ENCODE assay signal across 16 cellular contexts in genomic region chr22:23704062-23704461, GRCh38. TPM values are rescaled to one million over a fixed set of nuclear protein-coding genes. Genes with fewer than 3 reads are reported as not detected.
A peak's percentile ranks its signal among the peaks of the same experiment; 100 is the strongest.
DNase-seq lines count a peak whose midpoint lies in the region; TF ChIP-seq lines count a peak whose summit lies in the region.
"Had no signal": no experiment of that assay in that cellular context is flagged by ENCODE, and none has a peak within 500 bp of the region (broad histone marks: within the 10 kb centered on the region; RNA-seq: fewer than 3 reads in every experiment).

No MANE protein-coding gene starts in this region.

- H3K9me3 Mint-ChIP-seq in T-helper 1 cell treated with Interleukin-12 subunit alpha and Interleukin-12 subunit beta and Interleukin-4 antibody, amounts not matched to agents 30 μg/mL and 1 μg/mL, for 36 hours = no peaks in the 10 kb centered on the region
- H3K9me3 Mint-ChIP-seq in activated naive CD8-positive, alpha-beta T cell (ENCODE audit: low read depth) = peaks cover 8% of the 10 kb centered on the region
- peaks cover 7% of the 10 kb centered on the region for H3K9me3 Mint-ChIP-seq in activated naive CD8-positive, alpha-beta T cell treated with anti-CD3 and anti-CD28 coated beads for 36 hours
- H3K9me3 Mint-ChIP-seq in activated T-helper 2 cell treated with anti-CD3 and anti-CD28 coated beads, Interferon-gamma antibody, Interleukin-2, Interleukin-4, amounts not matched to agents 10 μg/mL and 5 μg/mL and 100 μg/mL, durations not matched to agents 14 hours and 24 hours and 36 hours = peaks cover 6% of the 10 kb centered on the region
- H3K9me3 Mint-ChIP-seq in MCF 10A (ENCODE audit: unreplicated experiment) = no peaks in the 10 kb centered on the region

- H3K4me1 ChIP-seq in hepatocyte (ENCODE audit: insufficient read depth) = peaks cover 7% of the 10 kb centered on the region

- peak overlapping the region; percentile 23 for H3K27ac Mint-ChIP-seq in T-helper 1 cell treated with Interleukin-12 subunit alpha and Interleukin-12 subunit beta and Interleukin-4 antibody, amounts not matched to agents 30 μg/mL and 1 μg/mL, for 36 hours
- H3K27ac Mint-ChIP-seq in activated naive CD8-positive, alpha-beta T cell = peak overlapping the region; percentile 92
- no peak overlapping the region for H3K27ac Mint-ChIP-seq in activated naive CD8-positive, alpha-beta T cell treated with anti-CD3 and anti-CD28 coated beads for 36 hours
- peak overlapping the region; percentile 94 for H3K27ac Mint-ChIP-seq in activated T-helper 2 cell treated with anti-CD3 and anti-CD28 coated beads, Interferon-gamma antibody, Interleukin-2, Interleukin-4, amounts not matched to agents 10 μg/mL and 5 μg/mL and 100 μg/mL, durations not matched to agents 14 hours and 24 hours and 36 hours
- no peak overlapping the region for H3K27ac Mint-ChIP-seq in MCF 10A (ENCODE audit: low read depth, unreplicated experiment)

- no peak overlapping the region for H3K27ac ChIP-seq in hepatocyte
- H3K27ac ChIP-seq: 22Rv1 had no signal

- H2AFZ ChIP-seq in hepatocyte = no peak overlapping the region

- POLR2A ChIA-PET in MCF 10A (lab: Yijun Ruan, JAX) = no interaction called here

- CTCF ChIA-PET in MCF 10A (lab: Yijun Ruan, JAX) = interaction anchor here (0.7 kb wide), 1 partner anchor 145 kb away, joined by 3 read pairs; no protein-coding TSS in a partner anchor

- 87% methylated on average over 5 of the region's 5 CpGs for WGBS in hepatocyte (ENCODE audit: low lambda C conversion rate, missing lambda C conversion rate)

- H3K79me2 ChIP-seq in hepatocyte = peaks cover 28% of the 10 kb centered on the region

- no peak overlapping the region for H3K4me2 ChIP-seq in hepatocyte

- peak overlapping the region; percentile 1 for H3K4me3 Mint-ChIP-seq in T-helper 1 cell treated with Interleukin-12 subunit alpha and Interleukin-12 subunit beta and Interleukin-4 antibody, amounts not matched to agents 30 μg/mL and 1 μg/mL, for 36 hours
- peak overlapping the region; percentile 35 for H3K4me3 Mint-ChIP-seq in activated naive CD8-positive, alpha-beta T cell
- no peak overlapping the region for H3K4me3 Mint-ChIP-seq in activated naive CD8-positive, alpha-beta T cell treated with anti-CD3 and anti-CD28 coated beads for 36 hours
- H3K4me3 Mint-ChIP-seq in activated T-helper 2 cell treated with anti-CD3 and anti-CD28 coated beads, Interferon-gamma antibody, Interleukin-2, Interleukin-4, amounts not matched to agents 10 μg/mL and 5 μg/mL and 100 μg/mL, durations not matched to agents 14 hours and 24 hours and 36 hours (ENCODE audit: low read depth) = peak overlapping the region; percentile 0
- no peak overlapping the region for H3K4me3 Mint-ChIP-seq in MCF 10A (ENCODE audit: unreplicated experiment)

- H3K4me3 ChIP-seq in hepatocyte = no peak overlapping the region

- H3K27me3 ChIP-seq in hepatocyte = no peaks in the 10 kb centered on the region

- no peaks in the 10 kb centered on the region for H3K9me3 ChIP-seq in hepatocyte (ENCODE audit: low read depth)

- no TSS peak for BruUV-seq in MCF 10A (replicated peaks; lab: Mats Ljungman, UMichigan)

- H3K36me3 ChIP-seq in hepatocyte (replicated peaks; ENCODE audit: insufficient read depth, low read depth) = no peaks in the 10 kb centered on the region

- intact Hi-C loops in activated T-helper 2 cell treated with anti-CD3 and anti-CD28 coated beads, Interferon-gamma antibody, Interleukin-2, Interleukin-4, amounts not matched to agents 10 μg/mL and 5 μg/mL and 100 μg/mL, durations not matched to agents 14 hours and 24 hours and 36 hours (cut with micrococcal nuclease) = no loop called here
- intact Hi-C loops in MCF 10A (cut with micrococcal nuclease) = no loop called here

- DNase-seq in T-helper 1 cell (no peak), MCF 10A (ENCODE audit: unreplicated experiment) (no peak), hepatocyte (ENCODE audit: low spot score) (no peak)
- no peak for DNase-seq in activated naive CD8-positive, alpha-beta T cell treated with anti-CD3 and anti-CD28 coated beads for 36 hours
- DNase-seq in activated T-helper 2 cell treated with anti-CD3 and anti-CD28 coated beads, Interferon-gamma antibody, Interleukin-2, Interleukin-4, amounts not matched to agents 10 μg/mL and 5 μg/mL and 100 μg/mL, durations not matched to agents 14 hours and 24 hours and 36 hours (ENCODE audit: low spot score) = no peak
- DNase-seq in stimulated activated CD4-positive, alpha-beta T cell treated with anti-CD3 and anti-CD28 coated beads, Interleukin-4, amount 100 ng/mL, for 24 hours = no peak
- DNase-seq: COR-L47, DMS153, KBM-7, NCI-H1092, NCI-H345 had no signal

- peaks cover 83% of the 10 kb centered on the region for H3K36me3 Mint-ChIP-seq in T-helper 1 cell treated with Interleukin-12 subunit alpha and Interleukin-12 subunit beta and Interleukin-4 antibody, amounts not matched to agents 30 μg/mL and 1 μg/mL, for 36 hours (ENCODE audit: low read depth)
- H3K36me3 Mint-ChIP-seq in activated naive CD8-positive, alpha-beta T cell = peaks cover 67% of the 10 kb centered on the region
- peaks cover 93% of the 10 kb centered on the region for H3K36me3 Mint-ChIP-seq in activated naive CD8-positive, alpha-beta T cell treated with anti-CD3 and anti-CD28 coated beads for 36 hours
- H3K36me3 Mint-ChIP-seq in activated T-helper 2 cell treated with anti-CD3 and anti-CD28 coated beads, Interferon-gamma antibody, Interleukin-2, Interleukin-4, amounts not matched to agents 10 μg/mL and 5 μg/mL and 100 μg/mL, durations not matched to agents 14 hours and 24 hours and 36 hours (ENCODE audit: low read depth) = peaks cover 100% of the 10 kb centered on the region
- H3K36me3 Mint-ChIP-seq in MCF 10A (ENCODE audit: insufficient read depth, unreplicated experiment) = peaks cover 66% of the 10 kb centered on the region

- no peaks in the 10 kb centered on the region for H3K9me2 ChIP-seq in hepatocyte (replicated peaks; ENCODE audit: insufficient read depth)

- peaks cover 60% of the 10 kb centered on the region for H3K4me1 Mint-ChIP-seq in T-helper 1 cell treated with Interleukin-12 subunit alpha and Interleukin-12 subunit beta and Interleukin-4 antibody, amounts not matched to agents 30 μg/mL and 1 μg/mL, for 36 hours (ENCODE audit: low read depth)
- peaks cover 67% of the 10 kb centered on the region for H3K4me1 Mint-ChIP-seq in activated naive CD8-positive, alpha-beta T cell (ENCODE audit: low read depth)
- H3K4me1 Mint-ChIP-seq in activated naive CD8-positive, alpha-beta T cell treated with anti-CD3 and anti-CD28 coated beads for 36 hours = peaks cover 62% of the 10 kb centered on the region
- peaks cover 70% of the 10 kb centered on the region for H3K4me1 Mint-ChIP-seq in activated T-helper 2 cell treated with anti-CD3 and anti-CD28 coated beads, Interferon-gamma antibody, Interleukin-2, Interleukin-4, amounts not matched to agents 10 μg/mL and 5 μg/mL and 100 μg/mL, durations not matched to agents 14 hours and 24 hours and 36 hours (ENCODE audit: low read depth)
- peaks cover 7% of the 10 kb centered on the region for H3K4me1 Mint-ChIP-seq in MCF 10A (ENCODE audit: insufficient read depth, unreplicated experiment)

- no peaks in the 10 kb centered on the region for H3K27me3 Mint-ChIP-seq in T-helper 1 cell treated with Interleukin-12 subunit alpha and Interleukin-12 subunit beta and Interleukin-4 antibody, amounts not matched to agents 30 μg/mL and 1 μg/mL, for 36 hours (ENCODE audit: low read depth)
- H3K27me3 Mint-ChIP-seq in activated naive CD8-positive, alpha-beta T cell = no peaks in the 10 kb centered on the region
- no peaks in the 10 kb centered on the region for H3K27me3 Mint-ChIP-seq in activated naive CD8-positive, alpha-beta T cell treated with anti-CD3 and anti-CD28 coated beads for 36 hours
- H3K27me3 Mint-ChIP-seq in activated T-helper 2 cell treated with anti-CD3 and anti-CD28 coated beads, Interferon-gamma antibody, Interleukin-2, Interleukin-4, amounts not matched to agents 10 μg/mL and 5 μg/mL and 100 μg/mL, durations not matched to agents 14 hours and 24 hours and 36 hours (ENCODE audit: low read depth) = no peaks in the 10 kb centered on the region
- H3K27me3 Mint-ChIP-seq in MCF 10A (ENCODE audit: insufficient read depth, unreplicated experiment) = no peaks in the 10 kb centered on the region

- TF ChIP-seq CTCF in MCF 10A (IDR thresholded peaks at IDR 0.05; ENCODE audit: unreplicated experiment) (no peak), hepatocyte (IDR thresholded peaks at IDR 0.05; ENCODE audit: poor library complexity) (no peak)

- no peaks in the 10 kb centered on the region for H4K20me1 ChIP-seq in hepatocyte (ENCODE audit: insufficient read depth, poor library complexity, severe bottlenecking)

RNA-seq across cellular contexts. Expression of gene RGL4, which starts 13.2 kb away (rescaled TPM):
- 10 to 100 TPM; 17.1 to 17.4 TPM for total RNA-seq in activated naive CD8-positive, alpha-beta T cell treated with anti-CD3 and anti-CD28 coated beads for 36 hours
- total RNA-seq in activated T-helper 2 cell treated with anti-CD3 and anti-CD28 coated beads, Interferon-gamma antibody, Interleukin-2, Interleukin-4, amounts not matched to agents 10 μg/mL and 5 μg/mL and 100 μg/mL, durations not matched to agents 14 hours and 24 hours and 36 hours = 4.9 and 5.7 TPM in 2 replicates
- total RNA-seq in MCF 10A (2022) (not detected in 2 replicates), hepatocyte (not detected in 2 replicates)
- 0.61 and 0.68 TPM in 2 replicates for polyA plus RNA-seq in hepatocyte
- total RNA-seq: M059J had no signal
- polyA plus RNA-seq: BJ had no signal

RNA-seq across cellular contexts. Expression of gene ZNF70, which starts 46.9 kb away (rescaled TPM):
- 1 to 10 TPM; 1.9 to 2.4 TPM for total RNA-seq in activated naive CD8-positive, alpha-beta T cell treated with anti-CD3 and anti-CD28 coated beads for 36 hours
- total RNA-seq in activated T-helper 2 cell treated with anti-CD3 and anti-CD28 coated beads, Interferon-gamma antibody, Interleukin-2, Interleukin-4, amounts not matched to agents 10 μg/mL and 5 μg/mL and 100 μg/mL, durations not matched to agents 14 hours and 24 hours and 36 hours = 2.7 and 2.9 TPM in 2 replicates
- 3.3 and 4.5 TPM in 2 replicates for total RNA-seq in MCF 10A (2022)
- total RNA-seq in hepatocyte = 4.6 and 5.2 TPM in 2 replicates
- 1.3 and 2.3 TPM in 2 replicates for polyA plus RNA-seq in hepatocyte

RNA-seq across cellular contexts. Expression of gene VPREB3, which starts 50.2 kb away (rescaled TPM):
- total RNA-seq in activated naive CD8-positive, alpha-beta T cell treated with anti-CD3 and anti-CD28 coated beads for 36 hours = under 1 TPM in 1 of 2 experiments, not detected in 1; 0.48 TPM
- total RNA-seq in activated T-helper 2 cell treated with anti-CD3 and anti-CD28 coated beads, Interferon-gamma antibody, Interleukin-2, Interleukin-4, amounts not matched to agents 10 μg/mL and 5 μg/mL and 100 μg/mL, durations not matched to agents 14 hours and 24 hours and 36 hours = 0.55 TPM in 1 of 2 replicates, not detected in the other
- total RNA-seq in MCF 10A (2022) (not detected in 2 replicates), hepatocyte (not detected in 2 replicates)
- polyA plus RNA-seq in hepatocyte = not detected in 2 replicates
- total RNA-seq: M059J had no signal

RNA-seq across cellular contexts. Expression of gene C22orf15, which starts 58.7 kb away (rescaled TPM):
- total RNA-seq in activated naive CD8-positive, alpha-beta T cell treated with anti-CD3 and anti-CD28 coated beads for 36 hours = under 1 TPM; 0.33 to 0.74 TPM
- total RNA-seq in activated T-helper 2 cell treated with anti-CD3 and anti-CD28 coated beads, Interferon-gamma antibody, Interleukin-2, Interleukin-4, amounts not matched to agents 10 μg/mL and 5 μg/mL and 100 μg/mL, durations not matched to agents 14 hours and 24 hours and 36 hours = 0.23 and 0.52 TPM in 2 replicates
- not detected in 2 replicates for total RNA-seq in MCF 10A (2022)
- not detected in 2 replicates for total RNA-seq in hepatocyte
- polyA plus RNA-seq in hepatocyte = 0.35 and 0.37 TPM in 2 replicates
- total RNA-seq: M059J had no signal

Comparison
In these comparisons a context has a peak if more than half of its experiments do, and no peak if none do; other contexts are left out.
1. H3K27ac Mint-ChIP-seq: peak in T-helper 1 cell treated with Interleukin-12 subunit alpha and Interleukin-12 subunit beta and Interleukin-4 antibody, amounts not matched to agents 30 μg/mL and 1 μg/mL, for 36 hours (single experiment), activated naive CD8-positive, alpha-beta T cell (single experiment) and activated T-helper 2 cell treated with anti-CD3 and anti-CD28 coated beads, Interferon-gamma antibody, Interleukin-2, Interleukin-4, amounts not matched to agents 10 μg/mL and 5 μg/mL and 100 μg/mL, durations not matched to agents 14 hours and 24 hours and 36 hours (single experiment); none in activated naive CD8-positive, alpha-beta T cell treated with anti-CD3 and anti-CD28 coated beads for 36 hours (single experiment) and MCF 10A (single experiment).
2. H3K4me3 Mint-ChIP-seq: peak in T-helper 1 cell treated with Interleukin-12 subunit alpha and Interleukin-12 subunit beta and Interleukin-4 antibody, amounts not matched to agents 30 μg/mL and 1 μg/mL, for 36 hours (single experiment), activated naive CD8-positive, alpha-beta T cell (single experiment) and activated T-helper 2 cell treated with anti-CD3 and anti-CD28 coated beads, Interferon-gamma antibody, Interleukin-2, Interleukin-4, amounts not matched to agents 10 μg/mL and 5 μg/mL and 100 μg/mL, durations not matched to agents 14 hours and 24 hours and 36 hours (single experiment); none in activated naive CD8-positive, alpha-beta T cell treated with anti-CD3 and anti-CD28 coated beads for 36 hours (single experiment) and MCF 10A (single experiment).